ENCODE assay signal across 1 cellular context in the genomic region with DNA sequence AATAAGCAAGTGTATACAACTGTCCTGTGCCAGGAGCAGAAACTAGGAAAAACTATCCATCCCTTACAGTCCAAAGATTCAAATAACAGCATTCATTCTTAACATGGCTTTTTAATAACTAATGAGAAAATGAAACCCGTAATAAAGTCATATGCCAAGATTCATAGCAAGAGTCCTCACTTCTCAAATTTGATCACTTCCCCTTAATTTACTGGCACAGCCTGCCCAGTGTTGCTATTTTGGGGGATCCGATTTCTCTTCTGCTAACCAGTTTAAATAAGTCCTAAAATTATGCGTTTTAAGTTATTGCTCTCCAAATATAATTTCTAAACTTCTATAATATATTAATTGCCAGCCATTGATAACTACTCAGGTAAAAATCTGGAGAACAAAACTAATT.
TF ChIP-seq lines count a peak whose summit lies in the region.

No MANE protein-coding gene starts in this region.

TF ChIP-seq in GM12878, 131 proteins besides CTCF, POLR2A, EP300 and RAD21:
- TF ChIP-seq, protein P1, sequence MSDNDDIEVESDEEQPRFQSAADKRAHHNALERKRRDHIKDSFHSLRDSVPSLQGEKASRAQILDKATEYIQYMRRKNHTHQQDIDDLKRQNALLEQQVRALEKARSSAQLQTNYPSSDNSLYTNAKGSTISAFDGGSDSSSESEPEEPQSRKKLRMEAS (IDR thresholded peaks at IDR 0.05; ENCODE audit: low read depth, low read length): no peak
- TF ChIP-seq CREB1 (IDR thresholded peaks at IDR 0.05; ENCODE audit: low read depth) (no peak), MEF2A (IDR thresholded peaks at IDR 0.05; ENCODE audit: insufficient read depth, low read depth, low read length) (peak; percentile 44; the same call in 1 of the 2 replicates), IKZF2 (IDR thresholded peaks at IDR 0.05) (0 out of 4 replicates have a peak, but pooled peaks have one; percentile 19 to 22), JUNB (IDR thresholded peaks at IDR 0.05) (peak; percentile 37; the same call in 1 of the 2 replicates), EZH2 (IDR thresholded peaks at IDR 0.05; ENCODE audit: borderline replicate concordance, control insufficient read depth, low read depth, low read length) (no peak), CBX5 (IDR thresholded peaks at IDR 0.05; ENCODE audit: low read depth) (no peak), SPI1 (IDR thresholded peaks at IDR 0.05; ENCODE audit: borderline replicate concordance, insufficient read depth, low read depth, low read length) (peak; percentile 86), ZNF24 (IDR thresholded peaks at IDR 0.05) (0 out of 2 replicates have a peak, but pooled peaks have one; percentile 33), ZNF622 (IDR thresholded peaks at IDR 0.05) (no peak), MEF2B (IDR thresholded peaks at IDR 0.05; ENCODE audit: partially characterized antibody, poor library complexity, severe bottlenecking) (peak; percentile 80), CHD4 (IDR thresholded peaks at IDR 0.05) (no peak), BCL11A (IDR thresholded peaks at IDR 0.05; ENCODE audit: low read depth, low read length) (peak; percentile 78; the same call in 1 of the 2 replicates), ZBED1 (IDR thresholded peaks at IDR 0.05; ENCODE audit: borderline replicate concordance) (no peak), MTA2 (IDR thresholded peaks at IDR 0.05; ENCODE audit: low read depth) (peak; percentile 49; the same call in 1 of the 2 replicates), RELA (IDR thresholded peaks at IDR 0.05; ENCODE audit: borderline replicate concordance, partially characterized antibody) (no peak)
- TF ChIP-seq, protein P2, sequence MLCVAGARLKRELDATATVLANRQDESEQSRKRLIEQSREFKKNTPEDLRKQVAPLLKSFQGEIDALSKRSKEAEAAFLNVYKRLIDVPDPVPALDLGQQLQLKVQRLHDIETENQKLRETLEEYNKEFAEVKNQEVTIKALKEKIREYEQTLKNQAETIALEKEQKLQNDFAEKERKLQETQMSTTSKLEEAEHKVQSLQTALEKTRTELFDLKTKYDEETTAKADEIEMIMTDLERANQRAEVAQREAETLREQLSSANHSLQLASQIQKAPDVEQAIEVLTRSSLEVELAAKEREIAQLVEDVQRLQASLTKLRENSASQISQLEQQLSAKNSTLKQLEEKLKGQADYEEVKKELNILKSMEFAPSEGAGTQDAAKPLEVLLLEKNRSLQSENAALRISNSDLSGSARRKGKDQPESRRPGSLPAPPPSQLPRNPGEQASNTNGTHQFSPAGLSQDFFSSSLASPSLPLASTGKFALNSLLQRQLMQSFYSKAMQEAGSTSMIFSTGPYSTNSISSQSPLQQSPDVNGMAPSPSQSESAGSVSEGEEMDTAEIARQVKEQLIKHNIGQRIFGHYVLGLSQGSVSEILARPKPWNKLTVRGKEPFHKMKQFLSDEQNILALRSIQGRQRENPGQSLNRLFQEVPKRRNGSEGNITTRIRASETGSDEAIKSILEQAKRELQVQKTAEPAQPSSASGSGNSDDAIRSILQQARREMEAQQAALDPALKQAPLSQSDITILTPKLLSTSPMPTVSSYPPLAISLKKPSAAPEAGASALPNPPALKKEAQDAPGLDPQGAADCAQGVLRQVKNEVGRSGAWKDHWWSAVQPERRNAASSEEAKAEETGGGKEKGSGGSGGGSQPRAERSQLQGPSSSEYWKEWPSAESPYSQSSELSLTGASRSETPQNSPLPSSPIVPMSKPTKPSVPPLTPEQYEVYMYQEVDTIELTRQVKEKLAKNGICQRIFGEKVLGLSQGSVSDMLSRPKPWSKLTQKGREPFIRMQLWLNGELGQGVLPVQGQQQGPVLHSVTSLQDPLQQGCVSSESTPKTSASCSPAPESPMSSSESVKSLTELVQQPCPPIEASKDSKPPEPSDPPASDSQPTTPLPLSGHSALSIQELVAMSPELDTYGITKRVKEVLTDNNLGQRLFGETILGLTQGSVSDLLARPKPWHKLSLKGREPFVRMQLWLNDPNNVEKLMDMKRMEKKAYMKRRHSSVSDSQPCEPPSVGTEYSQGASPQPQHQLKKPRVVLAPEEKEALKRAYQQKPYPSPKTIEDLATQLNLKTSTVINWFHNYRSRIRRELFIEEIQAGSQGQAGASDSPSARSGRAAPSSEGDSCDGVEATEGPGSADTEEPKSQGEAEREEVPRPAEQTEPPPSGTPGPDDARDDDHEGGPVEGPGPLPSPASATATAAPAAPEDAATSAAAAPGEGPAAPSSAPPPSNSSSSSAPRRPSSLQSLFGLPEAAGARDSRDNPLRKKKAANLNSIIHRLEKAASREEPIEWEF (IDR thresholded peaks at IDR 0.05; ENCODE audit: insufficient replicate concordance, low read depth, low read length): no peak
TF ChIP-seq in GM12878: peak in this region for 8.
